Comparison of ENCODE assay signal across 14 cellular contexts in the genomic region with DNA sequence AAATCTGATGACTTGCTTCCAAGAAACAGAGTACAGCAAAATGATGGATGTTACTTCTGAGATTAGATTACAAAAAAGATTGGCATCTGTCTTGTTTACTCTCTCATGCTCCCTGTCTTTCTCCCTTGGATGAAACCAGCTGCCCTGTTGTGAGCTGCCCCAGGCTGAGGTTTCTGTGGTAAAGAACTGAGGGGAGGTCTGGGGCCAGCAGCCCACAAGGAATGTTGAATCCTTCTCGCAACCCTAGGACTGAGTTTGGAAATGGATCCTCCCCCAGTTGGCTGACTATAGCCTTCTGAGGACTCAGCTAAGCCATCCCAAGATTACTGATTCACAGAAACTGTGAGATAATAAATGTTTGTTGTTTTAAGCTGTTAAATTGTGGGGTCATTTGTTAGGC. TPM values are rescaled to one million over a fixed set of nuclear protein-coding genes. Genes with fewer than 3 reads are reported as not detected.
A peak's percentile ranks its signal among the peaks of the same experiment; 100 is the strongest.
DNase-seq lines count a peak whose midpoint lies in the region; ATAC-seq and TF ChIP-seq lines count a peak whose summit lies in the region.
"Had no signal": no experiment of that assay in that cellular context is flagged by ENCODE, and none has a peak within 500 bp of the region (broad histone marks: within the 10 kb centered on the region; RNA-seq: fewer than 3 reads in every experiment).

No MANE protein-coding gene starts in this region.

- H3K4me1 Mint-ChIP-seq in CD4-positive, alpha-beta T cell (ENCODE audit: low read depth), result peaks cover 88% of the 10 kb centered on the region

- H2BK20ac ChIP-seq in IMR-90 (ENCODE audit: low read depth, low read length), result no peak overlapping the region

- DNase-seq in CD4-positive, alpha-beta T cell, result no peak
- peak; percentile 39 for DNase-seq in IMR-90
- peak; percentile 73 for DNase-seq in astrocyte of the spinal cord (ENCODE audit: low read depth, low spot score)
- no peak for DNase-seq in neuronal stem cell (ENCODE audit: low spot score)
- no peak for DNase-seq in GM20000 (ENCODE audit: low spot score)
- no peak for DNase-seq in GOT3 (lab: John Stamatoyannopoulos, UW)
- DNase-seq in ovary, result no peak
- DNase-seq: activated CD4-positive, alpha-beta T cell treated with anti-CD3 and anti-CD28 coated beads for 4 hours; left lung; NCI-H1092 treated with DMSO at 0.1 percent for 48 hours; sigmoid colon had no signal

- no peak for TF ChIP-seq POLR2A in IMR-90 (IDR thresholded peaks at IDR 0.05; ENCODE audit: low read depth, low read length)
- no peak for TF ChIP-seq POLR2A in ovary (IDR thresholded peaks at IDR 0.05)

- H3K4me3 ChIP-seq in IMR-90 (ENCODE audit: insufficient read depth, low read depth, low read length), result no peak overlapping the region
- no peak overlapping the region for H3K4me3 ChIP-seq in astrocyte of the spinal cord (ENCODE audit: low read depth, low read length)
- no peak overlapping the region for H3K4me3 ChIP-seq in neuronal stem cell (ENCODE audit: low read length in 2 of 2)
- H3K4me3 ChIP-seq in ovary, result no peak overlapping the region
- H3K4me3 ChIP-seq: cardiac muscle cell, left lung, sigmoid colon had no signal

- no peak overlapping the region for H4K8ac ChIP-seq in IMR-90 (ENCODE audit: low read depth in 2 of 2, low read length in 2 of 2)
- no peak overlapping the region for H4K8ac ChIP-seq in neuronal stem cell (ENCODE audit: low read depth, low read length)

- CTCF ChIA-PET in CD4-positive, alpha-beta T cell (lab: Charles Lee), result interaction anchor here (1.0 kb wide), 1 partner anchor 90 kb away, joined by 3 read pairs; no protein-coding TSS in a partner anchor
- CTCF ChIA-PET in IMR-90 (lab: Yijun Ruan, JAX), result no interaction called here

- H3K56ac ChIP-seq in IMR-90 (ENCODE audit: extremely low read depth, insufficient read depth, low read length), result no peak overlapping the region

- H3K4me1 ChIP-seq in IMR-90 (ENCODE audit: control insufficient read depth, insufficient read depth, low read length) (peaks cover 2% of the 10 kb centered on the region; the same call in 1 of the 2 replicates), neuronal stem cell (ENCODE audit: control insufficient read depth in 2 of 2, insufficient read depth in 1 of 2, low read depth in 1 of 2, low read length in 2 of 2) (no peaks in the 10 kb centered on the region), ovary (ENCODE audit: insufficient read depth) (peaks cover 5% of the 10 kb centered on the region)

- H3K9me1 ChIP-seq in IMR-90 (ENCODE audit: insufficient read depth, low read length), result no peaks in the 10 kb centered on the region

- H3K36me3 ChIP-seq in IMR-90 (ENCODE audit: control insufficient read depth, insufficient read depth, low read length) (no peaks in the 10 kb centered on the region), neuronal stem cell (replicated peaks in 1 of 2; ENCODE audit: control insufficient read depth in 2 of 2, insufficient read depth in 2 of 2, low read length in 2 of 2) (no peaks in the 10 kb centered on the region), ovary (no peaks in the 10 kb centered on the region)
- H3K36me3 ChIP-seq: cardiac muscle cell, left lung, sigmoid colon had no signal

- H3K23ac ChIP-seq in IMR-90 (ENCODE audit: low read depth, low read length) (no peak overlapping the region), neuronal stem cell (ENCODE audit: low read depth, low read length, poor library complexity) (no peak overlapping the region)

- TF ChIP-seq RAD21 in IMR-90 (IDR thresholded peaks at IDR 0.05; ENCODE audit: low read length), result no peak

- H2BK12ac ChIP-seq in neuronal stem cell (ENCODE audit: low read length), result no peak overlapping the region

- no peaks in the 10 kb centered on the region for H3K9me3 ChIP-seq in CD4-positive, alpha-beta T cell (ENCODE audit: control insufficient read depth, low read length)
- H3K9me3 ChIP-seq in IMR-90 (ENCODE audit: control insufficient read depth, insufficient read depth, low read length) (no peaks in the 10 kb centered on the region), neuronal stem cell (replicated peaks in 1 of 2; ENCODE audit: control insufficient read depth in 2 of 2, insufficient read depth in 1 of 2, low read depth in 1 of 2, low read length in 2 of 2) (no peaks in the 10 kb centered on the region), ovary (no peaks in the 10 kb centered on the region)
- H3K9me3 ChIP-seq: left lung, sigmoid colon had no signal

- H3K14ac ChIP-seq in IMR-90 (replicated peaks; ENCODE audit: low read depth, low read length) (no peak overlapping the region), neuronal stem cell (ENCODE audit: low read length) (no peak overlapping the region)

- no peaks in the 10 kb centered on the region for H3K27me3 Mint-ChIP-seq in CD4-positive, alpha-beta T cell

- H2AFZ ChIP-seq in IMR-90 (replicated peaks; ENCODE audit: low read length, poor library complexity) (peak overlapping the region; percentile 26), neuronal stem cell (ENCODE audit: low read length) (peak overlapping the region; percentile 10)

- H3K9ac ChIP-seq in IMR-90 (ENCODE audit: low read depth, low read length) (no peak overlapping the region), neuronal stem cell (ENCODE audit: low read depth, low read length, poor library complexity) (no peak overlapping the region)

- POLR2A ChIA-PET in CD4-positive, alpha-beta T cell (lab: Charles Lee), result interaction anchor here (1.0 to 1.4 kb wide), 4 partner anchors 11 to 245 kb away, joined by 3 to 5 read pairs (median 4); partner anchors contain the start of gene CITED2
- POLR2A ChIA-PET in IMR-90 (lab: Charles Lee; ENCODE audit: unreplicated experiment), result no interaction called here

- H2BK15ac ChIP-seq in IMR-90 (ENCODE audit: low read depth, low read length) (no peak overlapping the region), neuronal stem cell (ENCODE audit: low read length) (no peak overlapping the region)

- TF ChIP-seq CTCF in CD4-positive, alpha-beta T cell (IDR thresholded peaks at IDR 0.05), result no peak
- TF ChIP-seq CTCF in IMR-90 (conservative IDR thresholded peaks at IDR 0.05; ENCODE audit: low read depth, low read length) (no peak), astrocyte of the spinal cord (IDR thresholded peaks at IDR 0.05; ENCODE audit: low read depth, low read length) (no peak), GM20000 (IDR thresholded peaks at IDR 0.05; ENCODE audit: extremely low read depth, missing control alignments) (no peak), ovary (IDR thresholded peaks at IDR 0.05) (no peak)

- intact Hi-C loops in CD4-positive, alpha-beta T cell (cut with DNase I, micrococcal nuclease), result loop anchor here in 1 of 2 experiments (5.0 kb wide), 2 partner anchors 33 to 163 kb away; partner anchors contain the start of gene TXLNB
- intact Hi-C loops in IMR-90 (cut with micrococcal nuclease) (no loop called here), ovary (cut with DNase I) (no loop called here)

- no peak overlapping the region for H2AK5ac ChIP-seq in IMR-90 (ENCODE audit: low read depth, low read length)
- H2AK5ac ChIP-seq in neuronal stem cell (ENCODE audit: low read depth, low read length), result no peak overlapping the region

- peaks cover 7% of the 10 kb centered on the region for H3K36me3 Mint-ChIP-seq in CD4-positive, alpha-beta T cell (ENCODE audit: low read depth)

- no peak overlapping the region for H2BK120ac ChIP-seq in IMR-90 (ENCODE audit: low read depth, low read length)
- no peak overlapping the region for H2BK120ac ChIP-seq in neuronal stem cell (ENCODE audit: low read depth, low read length)

- H4K5ac ChIP-seq in IMR-90 (ENCODE audit: low read depth, low read length), result no peak overlapping the region

- no peak overlapping the region for H2AK9ac ChIP-seq in IMR-90 (replicated peaks; ENCODE audit: low read depth, low read length, poor library complexity)

- no peak overlapping the region for H3K4me3 Mint-ChIP-seq in CD4-positive, alpha-beta T cell
- H3K4me3 Mint-ChIP-seq: nephron had no signal

- no peaks in the 10 kb centered on the region for H3K27me3 ChIP-seq in CD4-positive, alpha-beta T cell (ENCODE audit: control insufficient read depth, insufficient read depth, low read length)
- H3K27me3 ChIP-seq in IMR-90 (ENCODE audit: control insufficient read depth, insufficient read depth, low read length) (no peaks in the 10 kb centered on the region; the same call in 1 of the 2 replicates), neuronal stem cell (ENCODE audit: control insufficient read depth in 3 of 3, insufficient read depth in 3 of 3, low read depth in 1 of 3, low read length in 3 of 3) (no peaks in the 10 kb centered on the region), ovary (no peaks in the 10 kb centered on the region)
- H3K27me3 ChIP-seq: cardiac muscle cell, left lung, sigmoid colon had no signal

- H3K4me2 ChIP-seq in IMR-90 (ENCODE audit: low read depth, low read length) (no peak overlapping the region), neuronal stem cell (ENCODE audit: insufficient read depth, low read length, poor library complexity, severe bottlenecking) (no peak overlapping the region)

- H3K18ac ChIP-seq in IMR-90 (ENCODE audit: low read depth, low read length) (no peak overlapping the region), neuronal stem cell (ENCODE audit: low read length) (no peak overlapping the region)

- no peaks in the 10 kb centered on the region for H4K20me1 ChIP-seq in IMR-90 (ENCODE audit: insufficient read depth, low read length)

- no peak overlapping the region for H3K27ac ChIP-seq in CD4-positive, alpha-beta T cell (ENCODE audit: low read depth, low read length)
- H3K27ac ChIP-seq in IMR-90 (ENCODE audit: insufficient read depth, low read length), result no peak overlapping the region
- no peak overlapping the region for H3K27ac ChIP-seq in neuronal stem cell (replicated peaks; ENCODE audit: low read length)
- H3K27ac ChIP-seq in ovary, result no peak overlapping the region
- H3K27ac ChIP-seq: cardiac muscle cell, left lung, sigmoid colon had no signal

- H4K91ac ChIP-seq in IMR-90 (ENCODE audit: insufficient read depth, low read depth, low read length) (no peak overlapping the region), neuronal stem cell (ENCODE audit: low read depth, low read length, poor library complexity) (no peak overlapping the region)

- H3K9me3 Mint-ChIP-seq in CD4-positive, alpha-beta T cell, result no peaks in the 10 kb centered on the region
- H3K9me3 Mint-ChIP-seq: activated T-helper 2 cell treated with anti-CD3 and anti-CD28 coated beads, Interferon-gamma antibody, Interleukin-2, Interleukin-4, amounts not matched to agents 10 μg/mL and 5 μg/mL and 100 μg/mL, durations not matched to agents 14 hours and 24 hours and 36 hours had no signal

- no TSS peak for BruUV-seq in IMR-90 (replicated peaks; lab: Mats Ljungman, UMichigan)

- H3K4ac ChIP-seq in IMR-90 (ENCODE audit: low read depth, low read length) (no peak overlapping the region), neuronal stem cell (ENCODE audit: low read length) (no peak overlapping the region)

- ATAC-seq in CD4-positive, alpha-beta T cell (ENCODE audit: poor library complexity), result no peak
- no peak for ATAC-seq in IMR-90 (ENCODE audit: low read depth)
- ATAC-seq: left lung had no signal

- H3K79me1 ChIP-seq in IMR-90 (ENCODE audit: low read depth in 1 of 2, low read length in 2 of 2) (no peaks in the 10 kb centered on the region), neuronal stem cell (ENCODE audit: low read depth, low read length) (no peaks in the 10 kb centered on the region)

- dilution Hi-C loops in IMR-90 (cut with HindIII; ENCODE audit: low sequenced_read_pairs, unreplicated experiment), result no loop called here

- WGBS in IMR-90 (ENCODE audit: extremely low coverage in 2 of 2, insufficient read length in 1 of 2), 2 experiments, result no CpG with 5 or more reads among the region's 1 CpG
- WGBS in neuronal stem cell (ENCODE audit: extremely low coverage in 2 of 2, insufficient read length in 2 of 2, insufficient replicate concordance in 1 of 2), 2 donors, result no CpG with 5 or more reads among the region's 1 CpG
- 48 to 68% (median 67%) methylated on average over 1 of the region's 1 CpG for WGBS in ovary, 3 donors

- no peak for TF ChIP-seq EP300 in ovary (IDR thresholded peaks at IDR 0.05)

- no peak overlapping the region for H2BK5ac ChIP-seq in IMR-90 (ENCODE audit: low read depth, low read length, poor library complexity, severe bottlenecking)
- H2BK5ac ChIP-seq in neuronal stem cell (ENCODE audit: low read length), result no peak overlapping the region

- in situ Hi-C loops in IMR-90 (cut with MboI; ENCODE audit: low sequenced_read_pairs), result no loop called here
- in situ Hi-C loops in astrocyte of the spinal cord (cut with HindIII; ENCODE audit: low sequenced_read_pairs), result no loop called here

- H3K27ac Mint-ChIP-seq in CD4-positive, alpha-beta T cell, result peak overlapping the region; percentile 97
- H3K27ac Mint-ChIP-seq: activated T-helper 2 cell treated with anti-CD3 and anti-CD28 coated beads, Interferon-gamma antibody, Interleukin-2, Interleukin-4, amounts not matched to agents 10 μg/mL and 5 μg/mL and 100 μg/mL, durations not matched to agents 14 hours and 24 hours and 36 hours; nephron had no signal

RNA-seq across cellular contexts. Expression of gene HECA, which starts 5.6 kb away (rescaled TPM):
- total RNA-seq in CD4-positive, alpha-beta T cell, result 100 to 1,000 TPM; 203 to 207 TPM
- total RNA-seq in IMR-90 (2012; rRNA removed), result 4.3 and 7.2 TPM in 2 replicates
- polyA plus RNA-seq in IMR-90 (2012; rRNA removed), result 2.5 and 3.1 TPM in 2 replicates
- 1.5 and 2.1 TPM in 2 replicates for polyA plus RNA-seq in IMR-90 (2012; cell fraction: cytosol; rRNA removed)
- 0.92 and 1.8 TPM in 2 replicates for polyA plus RNA-seq in IMR-90 (2012; cell fraction: nucleus; rRNA removed; ENCODE audit: low replicate concordance)
- 7.9 TPM for polyA plus RNA-seq in neuronal stem cell (2013, experiment 1 of 2)
- polyA plus RNA-seq in neuronal stem cell (2013, experiment 2 of 2), result 8.0 TPM
- 10 to 100 TPM; 19.9 to 41.7 (median 23.6) TPM for total RNA-seq in ovary
- 10 to 100 TPM; 12.0 to 14.2 TPM for polyA plus RNA-seq in ovary

Comparison
In these comparisons a context has a peak if more than half of its experiments do, and no peak if none do; other contexts are left out.
1. DNase-seq: peak in IMR-90 (single experiment) and astrocyte of the spinal cord (single experiment); none in CD4-positive, alpha-beta T cell (0 of 10), neuronal stem cell (single experiment), GM20000 (single experiment), GOT3 (single experiment) and ovary (0 of 5).
2. RNA of gene HECA, which starts 5.6 kb away (total RNA-seq): 203 to 207 TPM in CD4-positive, alpha-beta T cell; 19.9 to 41.7 TPM in ovary and 4.3 to 7.2 TPM in IMR-90; every median in the first group is over 4 times any median in the second.